In genomic region chr21:20313013-20313412, GRCh38 we compare ENCODE assay signal across 29 cellular contexts.
"Had no signal": no experiment of that assay in that cellular context is flagged by ENCODE, and none has a peak within 500 bp of the region (broad histone marks: within the 10 kb centered on the region; RNA-seq: fewer than 3 reads in every experiment).

No MANE protein-coding gene starts in this region.

- H3K4me3 ChIP-seq: stomach, suprapubic skin, testis, thoracic aorta, thyroid gland, tibial artery, tibial nerve, transverse colon, upper lobe of left lung, upper lobe of right lung, uterus, vagina had no signal

- H3K9me3 ChIP-seq: testis, thoracic aorta, thyroid gland, upper lobe of right lung, uterus, vagina had no signal

- FAIRE-seq: urothelium cell line had no signal

- H3K27ac ChIP-seq: stomach, suprapubic skin, testis, thoracic aorta, thyroid gland, tibial artery, tibial nerve, transverse colon, upper lobe of left lung, upper lobe of right lung, uterus, vagina had no signal

- H3K36me3 Mint-ChIP-seq: stimulated activated effector memory CD8-positive, alpha-beta T cell treated with anti-CD3 and anti-CD28 coated beads, Interleukin-12 subunit alpha, Interleukin-12 subunit beta, amount 100 ng/mL, for 72 hours; stimulated activated memory B cell treated with anti-CD40 and anti-IgM and Interleukin-4, amounts not matched to agents 10 μg/mL and 1 μg/mL and 100 μg/mL, for 72 hours; stimulated activated naive B cell treated with anti-CD40 and anti-IgM and Interleukin-4, amounts not matched to agents 10 μg/mL and 1 μg/mL and 100 μg/mL, for 72 hours; type B pancreatic cell had no signal

- H3K27me3 Mint-ChIP-seq: stimulated activated memory B cell treated with anti-CD40 and anti-IgM and Interleukin-4, amounts not matched to agents 10 μg/mL and 1 μg/mL and 100 μg/mL, for 72 hours; stimulated activated naive B cell treated with anti-CD40 and anti-IgM and Interleukin-4, amounts not matched to agents 10 μg/mL and 1 μg/mL and 100 μg/mL, for 72 hours; stimulated activated naive CD8-positive, alpha-beta T cell treated with anti-CD3 and anti-CD28 coated beads, Interleukin-15, amount 100 ng/mL, for 72 hours; stimulated activated naive CD8-positive, alpha-beta T cell treated with anti-CD3 and anti-CD28 coated beads, Interleukin-15, Interleukin-2, amounts not matched to agents 100 ng/mL and 50 ng/mL, for 24 hours; type B pancreatic cell had no signal

- H3K4me3 Mint-ChIP-seq: stimulated activated effector memory CD8-positive, alpha-beta T cell treated with anti-CD3 and anti-CD28 coated beads, Interleukin-12 subunit alpha, Interleukin-12 subunit beta, amount 100 ng/mL, for 72 hours; stimulated activated memory B cell treated with anti-CD40 and anti-IgM and Interleukin-4, amounts not matched to agents 10 μg/mL and 1 μg/mL and 100 μg/mL, for 72 hours; stimulated activated naive B cell treated with anti-CD40 and anti-IgM and Interleukin-4, amounts not matched to agents 10 μg/mL and 1 μg/mL and 100 μg/mL, for 72 hours; stimulated activated naive CD8-positive, alpha-beta T cell treated with anti-CD3 and anti-CD28 coated beads, Interleukin-15, amount 100 ng/mL, for 72 hours; stimulated activated naive CD8-positive, alpha-beta T cell treated with anti-CD3 and anti-CD28 coated beads, Interleukin-15, Interleukin-2, amounts not matched to agents 100 ng/mL and 50 ng/mL, for 24 hours; type B pancreatic cell had no signal

- H3K27ac Mint-ChIP-seq: stimulated activated effector memory CD8-positive, alpha-beta T cell treated with anti-CD3 and anti-CD28 coated beads, Interleukin-12 subunit alpha, Interleukin-12 subunit beta, amount 100 ng/mL, for 72 hours; stimulated activated memory B cell treated with anti-CD40 and anti-IgM and Interleukin-4, amounts not matched to agents 10 μg/mL and 1 μg/mL and 100 μg/mL, for 72 hours; stimulated activated naive B cell treated with anti-CD40 and anti-IgM and Interleukin-4, amounts not matched to agents 10 μg/mL and 1 μg/mL and 100 μg/mL, for 72 hours; stimulated activated naive CD8-positive, alpha-beta T cell treated with anti-CD3 and anti-CD28 coated beads, Interleukin-15, amount 100 ng/mL, for 72 hours; stimulated activated naive CD8-positive, alpha-beta T cell treated with anti-CD3 and anti-CD28 coated beads, Interleukin-15, Interleukin-2, amounts not matched to agents 100 ng/mL and 50 ng/mL, for 24 hours; type B pancreatic cell had no signal

- H3K4me1 Mint-ChIP-seq: stimulated activated effector memory CD8-positive, alpha-beta T cell treated with anti-CD3 and anti-CD28 coated beads, Interleukin-12 subunit alpha, Interleukin-12 subunit beta, amount 100 ng/mL, for 72 hours; stimulated activated memory B cell treated with anti-CD40 and anti-IgM and Interleukin-4, amounts not matched to agents 10 μg/mL and 1 μg/mL and 100 μg/mL, for 72 hours; stimulated activated naive B cell treated with anti-CD40 and anti-IgM and Interleukin-4, amounts not matched to agents 10 μg/mL and 1 μg/mL and 100 μg/mL, for 72 hours; stimulated activated naive CD8-positive, alpha-beta T cell treated with anti-CD3 and anti-CD28 coated beads, Interleukin-15, amount 100 ng/mL, for 72 hours had no signal

- H3K36me3 ChIP-seq: stomach, suprapubic skin, thoracic aorta, thyroid gland, tibial artery, tibial nerve, transverse colon, upper lobe of left lung, upper lobe of right lung, uterus, vagina had no signal

- ATAC-seq: stimulated activated effector memory CD8-positive, alpha-beta T cell treated with anti-CD3 and anti-CD28 coated beads, Interleukin-12 subunit alpha, Interleukin-12 subunit beta, amount 100 ng/mL, for 72 hours; stimulated activated memory B cell treated with anti-CD40 and anti-IgM and Interleukin-4, amounts not matched to agents 10 μg/mL and 1 μg/mL and 100 μg/mL, for 72 hours; stimulated activated naive B cell treated with anti-CD40 and anti-IgM and Interleukin-4, amounts not matched to agents 10 μg/mL and 1 μg/mL and 100 μg/mL, for 72 hours; stimulated activated naive CD8-positive, alpha-beta T cell treated with anti-CD3 and anti-CD28 coated beads, Interleukin-15, amount 100 ng/mL, for 72 hours; stimulated activated naive CD8-positive, alpha-beta T cell treated with anti-CD3 and anti-CD28 coated beads, Interleukin-15, Interleukin-2, amounts not matched to agents 100 U/mL and 50 U/mL, for 24 hours; upper lobe of right lung had no signal

- H3K4me1 ChIP-seq: stomach, suprapubic skin, testis, thyroid gland, tibial artery, tibial nerve, transverse colon, upper lobe of left lung, upper lobe of right lung, uterus, vagina had no signal

- DNase-seq: stimulated activated CD4-positive, alpha-beta T cell treated with anti-CD3 and anti-CD28 coated beads, Interleukin-2, amount 100 ng/mL, for 48 hours; stimulated activated CD4-positive, alpha-beta T cell treated with anti-CD3 and anti-CD28 coated beads, Interleukin-4, amount 100 ng/mL, for 1 hour; stimulated activated CD4-positive, alpha-beta T cell treated with anti-CD3 and anti-CD28 coated beads, Interleukin-4, amount 100 ng/mL, for 24 hours; stimulated activated CD4-positive, alpha-beta T cell treated with anti-CD3 and anti-CD28 coated beads, Interleukin-4, amount 100 ng/mL, for 4 hours; stimulated activated CD8-positive, alpha-beta memory T cell treated with anti-CD3 and anti-CD28 coated beads, Interleukin-4, amount 100 ng/mL, for 48 hours; stimulated activated naive B cell treated with anti-CD40 and anti-IgM and Interleukin-4, amounts not matched to agents 10 μg/mL and 1 μg/mL and 100 μg/mL, for 72 hours; stimulated activated naive CD4-positive, alpha-beta T cell; stimulated activated naive CD4-positive, alpha-beta T cell treated with Interleukin-2 at 50 U/mL for 16 hours; stimulated activated naive CD8-positive, alpha-beta T cell treated with anti-CD3 and anti-CD28 coated beads, Interleukin-15, amount 100 ng/mL, for 72 hours; stimulated activated naive CD8-positive, alpha-beta T cell treated with anti-CD3 and anti-CD28 coated beads, Interleukin-15, Interleukin-2, amounts not matched to agents 100 U/mL and 50 U/mL, for 24 hours; stomach; substantia nigra; testis; thyroid gland; tibial artery; transverse colon; trophoblast cell; upper lobe of left lung; upper lobe of right lung; uterus had no signal

- H3K27me3 ChIP-seq: stomach, suprapubic skin, testis, thyroid gland, tibial artery, tibial nerve, transverse colon, upper lobe of left lung, upper lobe of right lung, uterus, vagina had no signal
